In the genomic region with DNA sequence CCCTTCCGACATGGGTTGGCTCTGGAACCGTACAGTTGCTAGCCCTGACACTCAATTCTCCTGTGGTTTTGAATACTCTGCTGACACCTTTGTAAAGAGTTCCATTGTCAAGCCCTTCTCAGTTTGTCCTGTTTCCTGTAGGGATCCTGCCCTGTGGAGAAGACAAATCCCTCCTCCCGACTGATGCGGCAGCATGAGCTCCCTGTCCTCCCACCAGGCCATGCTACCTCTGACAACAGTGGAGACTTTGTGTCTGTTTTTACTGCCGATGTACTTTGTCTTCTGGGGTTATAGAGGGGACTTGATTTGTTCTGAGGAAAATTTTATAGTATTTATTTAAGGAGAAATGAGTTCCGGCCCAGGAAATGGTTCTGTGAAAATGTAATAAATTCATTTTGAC, we compare ENCODE assay signal across 14 cellular contexts. TPM values are rescaled to one million over a fixed set of nuclear protein-coding genes. Genes with fewer than 3 reads are reported as not detected.
A peak's percentile ranks its signal among the peaks of the same experiment; 100 is the strongest.
DNase-seq lines count a peak whose midpoint lies in the region; ATAC-seq and TF ChIP-seq lines count a peak whose summit lies in the region.
"Had no signal": no experiment of that assay in that cellular context is flagged by ENCODE, and none has a peak within 500 bp of the region (broad histone marks: within the 10 kb centered on the region; RNA-seq: fewer than 3 reads in every experiment).

No MANE protein-coding gene starts in this region.

- no peak for TF ChIP-seq CTCF in colonic mucosa (IDR thresholded peaks at IDR 0.05)
- TF ChIP-seq CTCF in transverse colon (IDR thresholded peaks at IDR 0.05): no peak

- ATAC-seq in GM21360 (IDR thresholded peaks at IDR 0.05; ENCODE audit: unreplicated experiment): no peak

- intact Hi-C loops in colonic mucosa (cut with DNase I): no loop called here
- intact Hi-C loops in transverse colon (cut with DNase I; ENCODE audit: low total_unique reads): no loop called here

- H3K9me3 ChIP-seq in colonic mucosa: no peaks in the 10 kb centered on the region
- H3K9me3 ChIP-seq in mucosa of rectum (ENCODE audit: control insufficient read depth in 2 of 2, low read length in 2 of 2): peaks cover 2 to 4% of the 10 kb centered on the region in 2 donors
- no peaks in the 10 kb centered on the region for H3K9me3 ChIP-seq in transverse colon
- H3K9me3 ChIP-seq: HAP-1 had no signal

- H3K4me3 ChIP-seq in colonic mucosa (no peak overlapping the region), mucosa of rectum (ENCODE audit: low read length in 2 of 2) (peak overlapping the region in 1 of 2 donors; percentile 20), transverse colon (no peak overlapping the region)
- H3K4me3 ChIP-seq: GM12878, HAP-1 had no signal

- no peak for TF ChIP-seq POLR2A in transverse colon (IDR thresholded peaks at IDR 0.05)

- no peak for TF ChIP-seq EP300 in transverse colon (IDR thresholded peaks at IDR 0.05; ENCODE audit: low read depth)

- H3K36me3 ChIP-seq in colonic mucosa (no peaks in the 10 kb centered on the region), mucosa of rectum (ENCODE audit: control insufficient read depth in 2 of 2, insufficient read depth in 2 of 2, low read length in 2 of 2) (no peaks in the 10 kb centered on the region), transverse colon (no peaks in the 10 kb centered on the region)
- H3K36me3 ChIP-seq: HAP-1 had no signal

- WGBS in transverse colon (ENCODE audit: low coverage in 1 of 2), 2 donors: 47 to 52% methylated on average over 4 to 6 of the region's 6 CpGs

- peak overlapping the region in 1 of 2 donors; percentile 22 for H3K9ac ChIP-seq in colonic mucosa (ENCODE audit: low read depth in 2 of 2, low read length in 2 of 2)
- H3K9ac ChIP-seq in mucosa of rectum (ENCODE audit: low read depth in 1 of 2, low read length in 2 of 2): no peak overlapping the region

- peak overlapping the region; percentile 38 for H3K27ac ChIP-seq in colonic mucosa
- peak overlapping the region; percentile 63 to 76 for H3K27ac ChIP-seq in mucosa of rectum (ENCODE audit: low read depth in 2 of 2, low read length in 2 of 2)
- peak overlapping the region; percentile 28 to 68 (median 52) for H3K27ac ChIP-seq in transverse colon
- H3K27ac ChIP-seq: C4-2B had no signal

- H3K4me1 ChIP-seq in colonic mucosa (no peaks in the 10 kb centered on the region), mucosa of rectum (ENCODE audit: control insufficient read depth in 2 of 2, insufficient read depth in 2 of 2, low read length in 2 of 2) (peaks cover 13 to 15% of the 10 kb centered on the region in 2 donors), transverse colon (peaks cover 0 to 21% (median 3%) of the 10 kb centered on the region in 4 donors)

- no peaks in the 10 kb centered on the region for H3K27me3 ChIP-seq in colonic mucosa
- no peaks in the 10 kb centered on the region for H3K27me3 ChIP-seq in mucosa of rectum (ENCODE audit: control insufficient read depth in 2 of 2, insufficient read depth in 2 of 2, low read length in 2 of 2)
- no peaks in the 10 kb centered on the region for H3K27me3 ChIP-seq in transverse colon

- in situ Hi-C loops in transverse colon (cut with MboI; ENCODE audit: low pct_ligation_motif_present in 1 of 4, low pct_unique_long_range_greater_than_20kb in 1 of 4, low sequenced_read_pairs in 3 of 4): no loop called here

- DNase-seq in HT-29 (ENCODE audit: low spot score) (peak; percentile 56), colonic mucosa (peak; percentile 66), transverse colon (peak; percentile 40), MV-4-11 (lab: John Stamatoyannopoulos, UW) (no peak), NCI-H2081 (lab: John Stamatoyannopoulos, UW) (no peak)
- DNase-seq: ACHN; CD4-positive, alpha-beta memory T cell; DMS79 had no signal

RNA-seq across cellular contexts. Expression of gene PRLR, which starts 57.8 kb away (rescaled TPM):
- total RNA-seq in HT-29 (2014; rRNA removed; shearing (Covaris generic)): 8.2 and 9.1 TPM in 2 replicates
- total RNA-seq in colonic mucosa: 10 to 100 TPM; 23.7 to 38.6 TPM
- 10 to 100 TPM in 3 of 4 donors, 1 to 10 TPM in 1; 4.9 to 19.8 (median 13.0) TPM for total RNA-seq in transverse colon
- total RNA-seq: CD4-positive, alpha-beta memory T cell; G401 had no signal

Comparison
In these comparisons a context has a peak if more than half of its experiments do, and no peak if none do; other contexts are left out.
1. DNase-seq: peak in HT-29 (single experiment), colonic mucosa (single experiment) and transverse colon (single experiment); none in MV-4-11 (single experiment) and NCI-H2081 (0 of 2).
2. Peak in every context shown above with its lines, with median percentiles within 50 percentile points of each other: H3K27ac ChIP-seq.